1 cellular context compared by ENCODE assay signal in genomic region chr4:42151568-42152506, GRCh38.
A peak's percentile ranks its signal among the peaks of the same experiment; 100 is the strongest.
TF ChIP-seq lines count a peak whose summit lies in the region.

No MANE protein-coding gene starts in this region.

TF ChIP-seq in H1, 55 proteins besides CTCF, POLR2A, EP300 and RAD21 (continued from another document):
- TF ChIP-seq HDAC2 (IDR thresholded peaks at IDR 0.05; ENCODE audit: borderline replicate concordance in 1 of 2, low read depth in 2 of 2, low read length in 2 of 2) = 0 out of 4 replicates have a peak, but pooled peaks of 1 of the 2 experiments have one; percentile 6
- TF ChIP-seq NANOG (IDR thresholded peaks at IDR 0.05; ENCODE audit: insufficient read depth, low read depth, low read length, poor library complexity, severe bottlenecking) = peak; percentile 5
- TF ChIP-seq BACH1 (IDR thresholded peaks at IDR 0.05; ENCODE audit: low read length) = no peak
- 0 out of 2 replicates have a peak, but pooled peaks have one; percentile 3 for TF ChIP-seq GABPA (IDR thresholded peaks at IDR 0.05; ENCODE audit: borderline replicate concordance, insufficient read depth, low read length)
- TF ChIP-seq BRCA1 (IDR thresholded peaks at IDR 0.05; ENCODE audit: low read depth, low read length) = no peak
- TF ChIP-seq CHD7 (IDR thresholded peaks at IDR 0.05; ENCODE audit: insufficient replicate concordance, low read length) = no peak
- TF ChIP-seq NRF1 (IDR thresholded peaks at IDR 0.05; ENCODE audit: low read depth, low read length) = no peak
- peak; percentile 42 for TF ChIP-seq EZH2 (IDR thresholded peaks at IDR 0.05; ENCODE audit: low read depth, low read length, severe bottlenecking)
- no peak for TF ChIP-seq BCL11A (IDR thresholded peaks at IDR 0.05; ENCODE audit: low read depth in 2 of 2, low read length in 2 of 2)
- no peak for TF ChIP-seq SRF (IDR thresholded peaks at IDR 0.05; ENCODE audit: low read depth, low read length)
- TF ChIP-seq FOSL1 (IDR thresholded peaks at IDR 0.05; ENCODE audit: insufficient read depth, low read depth, low read length) = no peak
- TF ChIP-seq CHD1 (IDR thresholded peaks at IDR 0.05; ENCODE audit: low read depth, low read length) = no peak
- no peak for TF ChIP-seq MAFK (IDR thresholded peaks at IDR 0.05; ENCODE audit: low read depth, low read length)
- TF ChIP-seq TEAD4 (IDR thresholded peaks at IDR 0.05; ENCODE audit: low read depth, low read length) = no peak
- TF ChIP-seq SIN3A (conservative IDR thresholded peaks at IDR 0.05 in 1 of 2, IDR thresholded peaks at IDR 0.05 in 1 of 2; ENCODE audit: low read depth in 1 of 2, low read length in 2 of 2) = peak in 1 of 2 experiments; percentile 28; a peak in 1 of 4 replicates
- TF ChIP-seq, protein P1, sequence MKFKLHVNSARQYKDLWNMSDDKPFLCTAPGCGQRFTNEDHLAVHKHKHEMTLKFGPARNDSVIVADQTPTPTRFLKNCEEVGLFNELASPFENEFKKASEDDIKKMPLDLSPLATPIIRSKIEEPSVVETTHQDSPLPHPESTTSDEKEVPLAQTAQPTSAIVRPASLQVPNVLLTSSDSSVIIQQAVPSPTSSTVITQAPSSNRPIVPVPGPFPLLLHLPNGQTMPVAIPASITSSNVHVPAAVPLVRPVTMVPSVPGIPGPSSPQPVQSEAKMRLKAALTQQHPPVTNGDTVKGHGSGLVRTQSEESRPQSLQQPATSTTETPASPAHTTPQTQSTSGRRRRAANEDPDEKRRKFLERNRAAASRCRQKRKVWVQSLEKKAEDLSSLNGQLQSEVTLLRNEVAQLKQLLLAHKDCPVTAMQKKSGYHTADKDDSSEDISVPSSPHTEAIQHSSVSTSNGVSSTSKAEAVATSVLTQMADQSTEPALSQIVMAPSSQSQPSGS (IDR thresholded peaks at IDR 0.05; ENCODE audit: low read length) = no peak
- TF ChIP-seq E2F6 (IDR thresholded peaks at IDR 0.05) = no peak
TF ChIP-seq in H1: peak in this region for 13.
